19 cellular contexts compared by ENCODE assay signal in the genomic region with DNA sequence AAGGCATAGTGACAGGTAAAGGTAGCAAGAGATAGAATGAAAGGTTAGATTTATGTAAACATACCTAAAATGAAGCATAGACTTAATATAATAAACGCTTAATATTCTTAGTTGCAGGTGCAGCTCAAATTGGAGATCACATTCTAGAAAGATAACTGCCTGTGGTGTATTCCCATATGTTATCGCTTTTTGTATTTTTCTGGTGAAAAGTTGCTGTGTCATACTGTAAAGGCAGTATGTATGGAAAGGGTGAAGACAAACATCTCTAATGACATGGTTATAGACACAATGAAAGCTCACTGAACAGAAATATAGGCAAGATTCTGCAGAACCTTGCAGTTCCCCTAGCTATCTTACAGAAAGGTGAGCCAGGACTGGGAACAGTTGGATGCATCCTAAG.
DNase-seq lines count a peak whose midpoint lies in the region; ATAC-seq and TF ChIP-seq lines count a peak whose summit lies in the region.
"Had no signal": no experiment of that assay in that cellular context is flagged by ENCODE, and none has a peak within 500 bp of the region (broad histone marks: within the 10 kb centered on the region; RNA-seq: fewer than 3 reads in every experiment).

No MANE protein-coding gene starts in this region.

- TF ChIP-seq CTCF in IMR-90 (conservative IDR thresholded peaks at IDR 0.05; ENCODE audit: low read depth, low read length): no peak
- no peak for TF ChIP-seq CTCF in right atrium auricular region (IDR thresholded peaks at IDR 0.05)

- H2BK15ac ChIP-seq in IMR-90 (ENCODE audit: low read depth, low read length): no peak overlapping the region

- no peaks in the 10 kb centered on the region for H3K27me3 ChIP-seq in IMR-90 (ENCODE audit: control insufficient read depth, insufficient read depth, low read length)
- no peaks in the 10 kb centered on the region for H3K27me3 ChIP-seq in SJCRH30
- H3K27me3 ChIP-seq in right atrium auricular region: no peaks in the 10 kb centered on the region
- H3K27me3 ChIP-seq: BLaER1 treated with 17β-estradiol and CSF1 and Interleukin-3, amounts not matched to agents 10 nM and 100 nM had no signal

- no peak overlapping the region for H2AFZ ChIP-seq in IMR-90 (replicated peaks; ENCODE audit: low read length, poor library complexity)

- no peak overlapping the region for H2BK120ac ChIP-seq in IMR-90 (ENCODE audit: low read depth, low read length)

- DNase-seq in NCI-H1417 (lab: John Stamatoyannopoulos, UW) (peak in 2 of 3 experiments; percentile 18 to 29), NCI-H1417 treated with DMSO at 0.1 percent for 48 hours (lab: John Stamatoyannopoulos, UW) (no peak), IMR-90 (no peak), OCI-M1 (lab: John Stamatoyannopoulos, UW) (peak; percentile 81), erythroblast (lab: John Stamatoyannopoulos, UW) (peak; percentile 16 to 22), SJCRH30 (no peak), right atrium auricular region (ENCODE audit: low spot score) (no peak)
- DNase-seq: AML-193; Caco-2; Calu3; CD4-positive, alpha-beta T cell; CD8-positive, alpha-beta T cell; DMS79 treated with DMSO at 0.1 percent for 48 hours; GF-D8 had no signal

- in situ Hi-C loops in IMR-90 (cut with MboI; ENCODE audit: low sequenced_read_pairs): no loop called here

- H3K9me3 ChIP-seq in IMR-90 (ENCODE audit: control insufficient read depth, insufficient read depth, low read length): no peaks in the 10 kb centered on the region
- no peaks in the 10 kb centered on the region for H3K9me3 ChIP-seq in SJCRH30 (replicated peaks)
- H3K9me3 ChIP-seq in right atrium auricular region: no peaks in the 10 kb centered on the region
- H3K9me3 ChIP-seq: A549; BLaER1 treated with 17β-estradiol and CSF1 and Interleukin-3, amounts not matched to agents 10 nM and 100 nM; Caco-2 had no signal

- no TSS peak for BruUV-seq in IMR-90 (replicated peaks; lab: Mats Ljungman, UMichigan)

- TF ChIP-seq RAD21 in IMR-90 (IDR thresholded peaks at IDR 0.05; ENCODE audit: low read length): no peak

- H4K8ac ChIP-seq in IMR-90 (ENCODE audit: low read depth in 2 of 2, low read length in 2 of 2): no peak overlapping the region

- no peak overlapping the region for H2AK9ac ChIP-seq in IMR-90 (replicated peaks; ENCODE audit: low read depth, low read length, poor library complexity)

- no peak overlapping the region for H3K9ac ChIP-seq in IMR-90 (ENCODE audit: low read depth, low read length)
- H3K9ac ChIP-seq: BLaER1 treated with 17β-estradiol and CSF1 and Interleukin-3, amounts not matched to agents 10 nM and 100 nM had no signal

- H3K36me3 ChIP-seq in IMR-90 (ENCODE audit: control insufficient read depth, insufficient read depth, low read length) (no peaks in the 10 kb centered on the region), SJCRH30 (no peaks in the 10 kb centered on the region), right atrium auricular region (no peaks in the 10 kb centered on the region)

- no peak overlapping the region for H2BK5ac ChIP-seq in IMR-90 (ENCODE audit: low read depth, low read length, poor library complexity, severe bottlenecking)

- POLR2A ChIA-PET in IMR-90 (lab: Charles Lee; ENCODE audit: unreplicated experiment): no interaction called here

- no peak for ATAC-seq in IMR-90 (ENCODE audit: low read depth)
- ATAC-seq in HG02852 (IDR thresholded peaks at IDR 0.05; ENCODE audit: unreplicated experiment): no peak
- ATAC-seq: A549; CD8-positive, alpha-beta T cell had no signal

- TF ChIP-seq POLR2A in IMR-90 (IDR thresholded peaks at IDR 0.05; ENCODE audit: low read depth, low read length): no peak
- no peak for TF ChIP-seq POLR2A in erythroblast (IDR thresholded peaks at IDR 0.05; ENCODE audit: low read length)

- H3K4ac ChIP-seq in IMR-90 (ENCODE audit: low read depth, low read length): no peak overlapping the region

- H3K27ac ChIP-seq in IMR-90 (ENCODE audit: insufficient read depth, low read length) (no peak overlapping the region), SJCRH30 (no peak overlapping the region), right atrium auricular region (no peak overlapping the region)
- H3K27ac ChIP-seq: 22Rv1; A549; BLaER1 treated with 17β-estradiol and CSF1 and Interleukin-3, amounts not matched to agents 10 nM and 100 nM; C4-2B had no signal

- no peaks in the 10 kb centered on the region for H3K79me1 ChIP-seq in IMR-90 (ENCODE audit: low read depth in 1 of 2, low read length in 2 of 2)

- no peak overlapping the region for H4K5ac ChIP-seq in IMR-90 (ENCODE audit: low read depth, low read length)

- intact Hi-C loops in IMR-90 (cut with micrococcal nuclease): no loop called here

- no peak overlapping the region for H2BK20ac ChIP-seq in IMR-90 (ENCODE audit: low read depth, low read length)

- H3K56ac ChIP-seq in IMR-90 (ENCODE audit: extremely low read depth, insufficient read depth, low read length): no peak overlapping the region

- peaks cover 6% of the 10 kb centered on the region; the same call in 1 of the 2 replicates for H3K9me1 ChIP-seq in IMR-90 (ENCODE audit: insufficient read depth, low read length)

- H2AK5ac ChIP-seq in IMR-90 (ENCODE audit: low read depth, low read length): no peak overlapping the region

- dilution Hi-C loops in IMR-90 (cut with HindIII; ENCODE audit: low sequenced_read_pairs, unreplicated experiment): no loop called here

- H4K91ac ChIP-seq in IMR-90 (ENCODE audit: insufficient read depth, low read depth, low read length): no peak overlapping the region

- no peak overlapping the region for H3K14ac ChIP-seq in IMR-90 (replicated peaks; ENCODE audit: low read depth, low read length)

- H3K4me3 ChIP-seq in IMR-90 (ENCODE audit: insufficient read depth, low read depth, low read length) (no peak overlapping the region), SJCRH30 (no peak overlapping the region), right atrium auricular region (no peak overlapping the region)
- H3K4me3 ChIP-seq: A549; BLaER1 treated with 17β-estradiol and CSF1 and Interleukin-3, amounts not matched to agents 10 nM and 100 nM had no signal

- H3K23ac ChIP-seq in IMR-90 (ENCODE audit: low read depth, low read length): no peak overlapping the region

- H3K18ac ChIP-seq in IMR-90 (ENCODE audit: low read depth, low read length): no peak overlapping the region

- no peaks in the 10 kb centered on the region for H4K20me1 ChIP-seq in IMR-90 (ENCODE audit: insufficient read depth, low read length)
- H4K20me1 ChIP-seq: BLaER1 treated with 17β-estradiol and CSF1 and Interleukin-3, amounts not matched to agents 10 nM and 100 nM had no signal

- H3K4me1 ChIP-seq in IMR-90 (ENCODE audit: control insufficient read depth, insufficient read depth, low read length): peaks cover 8% of the 10 kb centered on the region
- H3K4me1 ChIP-seq in SJCRH30: peaks cover 6% of the 10 kb centered on the region; the same call in 1 of the 2 replicates
- no peaks in the 10 kb centered on the region for H3K4me1 ChIP-seq in right atrium auricular region
- H3K4me1 ChIP-seq: A549, Caco-2 had no signal

- no peak overlapping the region for H3K4me2 ChIP-seq in IMR-90 (ENCODE audit: low read depth, low read length)
- H3K4me2 ChIP-seq: A549; BLaER1 treated with 17β-estradiol and CSF1 and Interleukin-3, amounts not matched to agents 10 nM and 100 nM had no signal

- WGBS in IMR-90 (ENCODE audit: extremely low coverage in 2 of 2, insufficient read length in 1 of 2), 2 experiments: no CpG with 5 or more reads among the region's 2 CpGs

- CTCF ChIA-PET in IMR-90 (lab: Yijun Ruan, JAX): no interaction called here

TF ChIP-seq in IMR-90, 13 proteins besides CTCF, POLR2A, EP300 and RAD21:
- TF ChIP-seq NFE2L2 (IDR thresholded peaks at IDR 0.05; ENCODE audit: low read depth, low read length) (0 out of 2 replicates have a peak, but pooled peaks have one; percentile 31), CEBPB (IDR thresholded peaks at IDR 0.05; ENCODE audit: low read depth, low read length) (no peak)

Comparison
In these comparisons a context has a peak if more than half of its experiments do, and no peak if none do; other contexts are left out.
1. DNase-seq: peak in NCI-H1417 (2 of 3), OCI-M1 (single experiment) and erythroblast (2 of 2); none in NCI-H1417 treated with DMSO at 0.1 percent for 48 hours (single experiment), IMR-90 (single experiment), SJCRH30 (0 of 2) and right atrium auricular region (single experiment).